Comparison of ENCODE assay signal across 8 cellular contexts in genomic region chr9:93450817-93451761, GRCh38. TPM values are rescaled to one million over a fixed set of nuclear protein-coding genes. Genes with fewer than 3 reads are reported as not detected.
A peak's percentile ranks its signal among the peaks of the same experiment; 100 is the strongest.
DNase-seq lines count a peak whose midpoint lies in the region; ATAC-seq and TF ChIP-seq lines count a peak whose summit lies in the region.

TSS of gene FAM120A (plus strand) at chr9:93451685. CDS start at chr9:93451916, 231 bp downstream.

- TF ChIP-seq POLR2A in gastroesophageal sphincter (IDR thresholded peaks at IDR 0.05): peak; percentile 96

- in situ Hi-C loops in GM23248 (cut with MboI) (no loop called here), SK-MEL-5 (cut with HindIII; ENCODE audit: low pct_unique_long_range_greater_than_20kb, low sequenced_read_pairs) (no loop called here)

- peaks cover 36% of the 10 kb centered on the region for H3F3A ChIP-seq in GM23248 (ENCODE audit: insufficient read depth)

- no peaks in the 10 kb centered on the region for H3K9me3 Mint-ChIP-seq in activated naive CD4-positive, alpha-beta T cell treated with anti-CD3 and anti-CD28 coated beads, Interleukin-2, amount 10 ng/mL, durations not matched to agents 7 days and 5 days

- peak; percentile 89 for ATAC-seq in gastroesophageal sphincter

- H3K4me2 ChIP-seq in GM23248 (ENCODE audit: unreplicated experiment): peak within 1 kb of the TSS; percentile 99

- peaks cover 30% of the 10 kb centered on the region for H3K36me3 ChIP-seq in GM23248 (ENCODE audit: low read depth)
- peaks cover 0 to 31% of the 10 kb centered on the region in 2 donors for H3K36me3 ChIP-seq in gastroesophageal sphincter
- H3K36me3 ChIP-seq in neutrophil: peaks cover 42% of the 10 kb centered on the region

- H3K4me3 Mint-ChIP-seq in activated naive CD4-positive, alpha-beta T cell treated with anti-CD3 and anti-CD28 coated beads, Interleukin-2, amount 10 ng/mL, durations not matched to agents 7 days and 5 days: peak within 1 kb of the TSS; percentile 94

- H3K27ac Mint-ChIP-seq in activated naive CD4-positive, alpha-beta T cell treated with anti-CD3 and anti-CD28 coated beads, Interleukin-2, amount 10 ng/mL, durations not matched to agents 7 days and 5 days: peak within 1 kb of the TSS; percentile 94

- H3K27ac ChIP-seq in GM23248 (peak within 1 kb of the TSS; percentile 96), gastroesophageal sphincter (peak within 1 kb of the TSS; percentile 95 to 98 (median 97)), neutrophil (peak within 1 kb of the TSS; percentile 97)

- H3K4me3 ChIP-seq in GM23248: peak within 1 kb of the TSS; percentile 87
- H3K4me3 ChIP-seq in gastroesophageal sphincter: peak within 1 kb of the TSS; percentile 69 to 91
- peak within 1 kb of the TSS; percentile 94 to 96 for H3K4me3 ChIP-seq in neutrophil (ENCODE audit: low read depth in 1 of 2, low read length in 1 of 2)

- no peaks in the 10 kb centered on the region for H3K9me2 ChIP-seq in GM23248 (ENCODE audit: insufficient read depth)

- no peaks in the 10 kb centered on the region for H3K27me3 Mint-ChIP-seq in activated naive CD4-positive, alpha-beta T cell treated with anti-CD3 and anti-CD28 coated beads, Interleukin-2, amount 10 ng/mL, durations not matched to agents 7 days and 5 days

- TF ChIP-seq CTCF in gastroesophageal sphincter (IDR thresholded peaks at IDR 0.05): peak in 2 of 4 experiments; percentile 12 to 20
- no peak for TF ChIP-seq CTCF in neutrophil (IDR thresholded peaks at IDR 0.05)

- peaks cover 49% of the 10 kb centered on the region for H3K36me3 Mint-ChIP-seq in activated naive CD4-positive, alpha-beta T cell treated with anti-CD3 and anti-CD28 coated beads, Interleukin-2, amount 10 ng/mL, durations not matched to agents 7 days and 5 days

- peak within 1 kb of the TSS; percentile 79 for H2AFZ ChIP-seq in GM23248

- CTCF ChIA-PET in activated naive CD4-positive, alpha-beta T cell treated with anti-CD3 and anti-CD28 coated beads, Interleukin-2, amount 10 ng/mL, durations not matched to agents 7 days and 5 days (lab: Charles Lee): no interaction called here

- no peaks in the 10 kb centered on the region for H3K27me3 ChIP-seq in GM23248 (replicated peaks; ENCODE audit: insufficient read depth)
- no peaks in the 10 kb centered on the region for H3K27me3 ChIP-seq in gastroesophageal sphincter
- no peaks in the 10 kb centered on the region for H3K27me3 ChIP-seq in neutrophil

- H3K4me1 ChIP-seq in GM23248 (ENCODE audit: insufficient read depth): peaks cover 23% of the 10 kb centered on the region
- H3K4me1 ChIP-seq in gastroesophageal sphincter: peaks cover 6 to 49% (median 16%) of the 10 kb centered on the region in 3 donors
- H3K4me1 ChIP-seq in neutrophil (ENCODE audit: control insufficient read depth in 1 of 2, insufficient read depth in 1 of 2, low read depth in 1 of 2, low read length in 1 of 2): peaks cover 43 to 45% of the 10 kb centered on the region in 2 experiments

- WGBS in GM23248 (ENCODE audit: low coverage in 1 of 2, low lambda C conversion rate in 2 of 2, missing lambda C conversion rate in 2 of 2), 2 experiments: 1% methylated on average over 46 to 79 of the region's 97 CpGs
- WGBS in gastroesophageal sphincter (ENCODE audit: low coverage in 1 of 2), 2 donors: 0% methylated on average over 3 to 6 of the region's 97 CpGs

- peaks cover 61% of the 10 kb centered on the region for H3K79me2 ChIP-seq in GM23248 (ENCODE audit: insufficient read depth)

- TF ChIP-seq EP300 in gastroesophageal sphincter (IDR thresholded peaks at IDR 0.05): no peak

- H3K9ac ChIP-seq in GM23248: peak within 1 kb of the TSS; percentile 94

- peaks cover 5% of the 10 kb centered on the region for H4K20me1 ChIP-seq in GM23248 (ENCODE audit: insufficient read depth)

- H3K4me1 Mint-ChIP-seq in activated naive CD4-positive, alpha-beta T cell treated with anti-CD3 and anti-CD28 coated beads, Interleukin-2, amount 10 ng/mL, durations not matched to agents 7 days and 5 days: peaks cover 46% of the 10 kb centered on the region

- H3K9me3 ChIP-seq in GM23248 (ENCODE audit: low read depth) (no peaks in the 10 kb centered on the region), gastroesophageal sphincter (no peaks in the 10 kb centered on the region), neutrophil (no peaks in the 10 kb centered on the region)

- DNase-seq in Daoy (ENCODE audit: low read depth) (peak; percentile 93), GM23248 (peak; percentile 95), Kasumi-1 (lab: John Stamatoyannopoulos, UW) (peak; percentile 53 to 57), SK-MEL-5 (ENCODE audit: low read depth, low spot score) (peak; percentile 80), superior temporal gyrus (ENCODE audit: extremely low spot score) (peak; percentile 68)
- peak; percentile 84 for DNase-seq in activated naive CD4-positive, alpha-beta T cell treated with anti-CD3 and anti-CD28 coated beads, Interleukin-2, amount 10 ng/mL, durations not matched to agents 7 days and 5 days

RNA-seq across cellular contexts. Expression of gene FAM120A, which starts in this region (rescaled TPM):
- 44.6 and 58.0 TPM in 2 replicates for total RNA-seq in Daoy (2014; rRNA removed; shearing (Covaris generic))
- 90.5 and 101 TPM in 2 replicates for total RNA-seq in GM23248 (2014; rRNA removed; shearing (Covaris generic))
- polyA plus RNA-seq in GM23248 (2016; fragmentation: Nextera tagmentation; extraction: Ambion mirVana): 28.9 and 29.3 TPM in 2 replicates
- total RNA-seq in SK-MEL-5 (2014; rRNA removed; shearing (Covaris generic)): 60.5 and 76.6 TPM in 2 replicates
- polyA plus RNA-seq in SK-MEL-5 (2015; cell fraction: cytosol; rRNA removed): 92.2 and 128 TPM in 2 replicates
- polyA plus RNA-seq in SK-MEL-5 (2015; cell fraction: nucleus; rRNA removed): 66.2 and 81.0 TPM in 2 replicates
- 100 to 1,000 TPM in 1 of 4 donors, 10 to 100 TPM in 3; 68.6 to 116 (median 75.7) TPM for total RNA-seq in gastroesophageal sphincter

Comparison
In these comparisons a context has a peak if more than half of its experiments do, and no peak if none do; other contexts are left out.
1. Peak in every context shown above with its lines: DNase-seq, ATAC-seq, H3K4me3 ChIP-seq and H3K27ac ChIP-seq.